Comparison of ENCODE assay signal across 8 cellular contexts in genomic region chr14:70907172-70907995, GRCh38. TPM values are rescaled to one million over a fixed set of nuclear protein-coding genes. Genes with fewer than 3 reads are reported as not detected.
DNase-seq lines count a peak whose midpoint lies in the region; ATAC-seq lines count a peak whose summit lies in the region.

Gene PCNX1, plus strand, starts transcription at chr14:70907459. Its CDS starts 392 bp downstream, at chr14:70907851.

- peak within 1 kb of the TSS; percentile 91 to 99 (median 98) for H3K27ac Mint-ChIP-seq in CD8-positive, alpha-beta memory T cell

- H3K36me3 Mint-ChIP-seq in CD8-positive, alpha-beta memory T cell = peaks cover 0 to 7% (median 3%) of the 10 kb centered on the region in 3 donors

- peak within 1 kb of the TSS; percentile 94 for H3K9ac ChIP-seq in endocrine pancreas (ENCODE audit: control insufficient read depth, insufficient read depth, low read length)

- POLR2A ChIA-PET in CD8-positive, alpha-beta memory T cell (lab: Charles Lee) = interaction anchor here (0.6 to 2.5 kb wide), 19 partner anchors 11 to 547 kb away, joined by 3 to 17 read pairs (median 5); partner anchors contain the start of gene COX16

- peak; percentile 73 for ATAC-seq in GM19463 (IDR thresholded peaks at IDR 0.05; ENCODE audit: unreplicated experiment)

- H3K4me3 Mint-ChIP-seq in CD8-positive, alpha-beta memory T cell = peak within 1 kb of the TSS; percentile 82 to 99 (median 96)

- peaks cover 41% of the 10 kb centered on the region for H3K4me1 ChIP-seq in CD8-positive, alpha-beta memory T cell (ENCODE audit: insufficient read depth, low read length)
- H3K4me1 ChIP-seq in endocrine pancreas (ENCODE audit: control insufficient read depth, insufficient read depth, low read length) = peaks cover 9% of the 10 kb centered on the region

- H3K27me3 Mint-ChIP-seq in CD8-positive, alpha-beta memory T cell = no peaks in the 10 kb centered on the region

- H3K9me3 ChIP-seq in CD8-positive, alpha-beta memory T cell (ENCODE audit: low read length) = no peaks in the 10 kb centered on the region
- no peaks in the 10 kb centered on the region for H3K9me3 ChIP-seq in endocrine pancreas (ENCODE audit: control insufficient read depth, low read length)

- H3K4me3 ChIP-seq in CD8-positive, alpha-beta memory T cell (ENCODE audit: low read length) = peak within 1 kb of the TSS; percentile 92
- H3K4me3 ChIP-seq in endocrine pancreas (ENCODE audit: control insufficient read depth, insufficient read depth, low read length) = peak within 1 kb of the TSS; percentile 88

- no peaks in the 10 kb centered on the region for H3K27me3 ChIP-seq in CD8-positive, alpha-beta memory T cell (ENCODE audit: insufficient read depth, low read length, poor library complexity, severe bottlenecking)
- no peaks in the 10 kb centered on the region for H3K27me3 ChIP-seq in endocrine pancreas (ENCODE audit: control insufficient read depth, insufficient read depth, low read length)

- H3K27ac ChIP-seq in CD8-positive, alpha-beta memory T cell (ENCODE audit: low read depth, low read length) = peak within 1 kb of the TSS; percentile 66

- H3K4me1 Mint-ChIP-seq in CD8-positive, alpha-beta memory T cell = peaks cover 48 to 68% (median 61%) of the 10 kb centered on the region in 3 donors

- no peaks in the 10 kb centered on the region for H3K9me3 Mint-ChIP-seq in CD8-positive, alpha-beta memory T cell

- no peaks in the 10 kb centered on the region for H3K36me3 ChIP-seq in CD8-positive, alpha-beta memory T cell (ENCODE audit: insufficient read depth, low read length)
- H3K36me3 ChIP-seq in endocrine pancreas (ENCODE audit: control insufficient read depth, insufficient read depth, low read length) = no peaks in the 10 kb centered on the region

- DNase-seq in CD8-positive, alpha-beta memory T cell = peak; percentile 84 to 95 (median 92)
- peak; percentile 83 for DNase-seq in HPDE6-E6E7 (ENCODE audit: extremely low spot score)
- DNase-seq in NOMO-1 treated with dmso at 0.1 percent for 144 hours (lab: John Stamatoyannopoulos, UW; ENCODE audit: unreplicated experiment) = peak; percentile 81
- peak; percentile 74 to 85 (median 82) for DNase-seq in activated CD8-positive, alpha-beta memory T cell treated with anti-CD3 and anti-CD28 coated beads for 48 hours (ENCODE audit: low read depth in 2 of 3, low spot score in 2 of 3)
- peak; percentile 95 for DNase-seq in mesenteric fat pad (ENCODE audit: low spot score)
- peak; percentile 75 for DNase-seq in stimulated activated CD8-positive, alpha-beta memory T cell treated with anti-CD3 and anti-CD28 coated beads, Interleukin-15, amount 100 ng/mL, for 24 hours (ENCODE audit: low read depth)

- CTCF ChIA-PET in CD8-positive, alpha-beta memory T cell (lab: Charles Lee) = interaction anchor here (0.6 to 7.0 kb wide), 42 partner anchors 8 to 265 kb away, joined by 3 to 174 read pairs (median 8); partner anchors contain the start of gene MAP3K9

RNA-seq across cellular contexts. Expression of gene PCNX1, which starts in this region (rescaled TPM):
- total RNA-seq in CD8-positive, alpha-beta memory T cell = 10 to 100 TPM; 37.4 to 46.2 TPM
- 13.4 TPM for polyA plus RNA-seq in CD8-positive, alpha-beta memory T cell
- 89.0 TPM for total RNA-seq in mesenteric fat pad

Comparison
In these comparisons a context has a peak if more than half of its experiments do, and no peak if none do; other contexts are left out.
1. Peak in every context shown above with its lines: DNase-seq, ATAC-seq, H3K4me3 ChIP-seq and H3K27ac ChIP-seq.